ENCODE assay signal across 32 cellular contexts in the genomic region with DNA sequence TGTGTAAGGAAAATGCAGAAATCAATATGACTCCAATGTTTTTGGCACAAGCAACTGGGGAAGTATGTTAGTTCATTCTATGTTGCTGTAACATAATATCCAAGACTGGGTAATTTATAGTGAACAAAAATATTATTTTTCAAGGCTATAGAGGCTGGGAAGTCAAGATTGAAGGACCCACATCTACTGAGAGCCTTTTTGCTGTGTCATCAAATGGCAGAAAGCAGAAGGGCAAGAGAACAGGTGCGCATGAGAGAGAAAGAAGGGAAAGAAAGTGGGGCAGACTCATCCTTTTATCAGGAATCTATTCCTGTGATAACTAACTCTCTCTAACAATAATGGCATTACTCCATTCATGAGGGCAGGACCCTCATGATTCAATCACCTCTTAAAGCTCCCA.
"Had no signal": no experiment of that assay in that cellular context is flagged by ENCODE, and none has a peak within 500 bp of the region (broad histone marks: within the 10 kb centered on the region; RNA-seq: fewer than 3 reads in every experiment).

No MANE protein-coding gene starts in this region.

- ATAC-seq: activated CD4-positive, alpha-beta T cell treated with anti-CD3 and anti-CD28 coated beads for 36 hours; activated CD8-positive, alpha-beta memory T cell treated with anti-CD3 and anti-CD28 coated beads, Interleukin-2, amount 10 ng/mL, durations not matched to agents 7 days and 5 days; activated CD8-positive, alpha-beta T cell treated with anti-CD3 and anti-CD28 coated beads, Interleukin-2, amount 10 ng/mL, durations not matched to agents 7 days and 5 days; activated naive CD8-positive, alpha-beta T cell treated with anti-CD3 and anti-CD28 coated beads, Interleukin-2, amount 50 U/mL, for 24 hours; body of pancreas; effector memory CD8-positive, alpha-beta T cell; foreskin keratinocyte; gastrocnemius medialis; T-helper 17 cell had no signal

- DNase-seq: activated CD4-positive, alpha-beta memory T cell treated with anti-CD3 and anti-CD28 coated beads for 36 hours; activated CD4-positive, alpha-beta T cell treated with anti-CD3 and anti-CD28 coated beads for 36 hours; activated CD4-positive, alpha-beta T cell treated with anti-CD3 and anti-CD28 coated beads, Interleukin-2, amount 10 ng/mL, durations not matched to agents 24 days and 14 days; activated CD4-positive, CD25-positive, alpha-beta regulatory T cell; activated CD4-positive, CD25-positive, alpha-beta regulatory T cell treated with anti-CD3 and anti-CD28 coated beads, Interleukin-2, amount 50 U/mL, for 72 hours; activated CD8-positive, alpha-beta memory T cell treated with anti-CD3 and anti-CD28 coated beads, Interleukin-2, amount 10 ng/mL, durations not matched to agents 7 days and 5 days; activated CD8-positive, alpha-beta memory T cell treated with anti-CD3 and anti-CD28 coated beads, Interleukin-2, amount 50 U/mL, for 4 hours; activated CD8-positive, alpha-beta T cell treated with anti-CD3 and anti-CD28 coated beads, Interleukin-2, amount 10 ng/mL, durations not matched to agents 7 days and 5 days; activated effector memory CD4-positive, alpha-beta T cell treated with anti-CD3 and anti-CD28 coated beads, Interleukin-2, amount 50 U/mL, for 16 hours; activated naive CD4-positive, alpha-beta T cell treated with anti-CD3 and anti-CD28 coated beads for 36 hours; activated naive CD8-positive, alpha-beta T cell treated with anti-CD3 and anti-CD28 coated beads for 36 hours; activated naive CD8-positive, alpha-beta T cell treated with anti-CD3 and anti-CD28 coated beads, Interleukin-2, amount 50 U/mL, for 24 hours; activated T-cell treated with anti-CD3 and anti-CD28 coated beads, Interleukin-2, amount 50 U/mL, for 1 hour; activated T-cell treated with anti-CD3 and anti-CD28 coated beads, Interleukin-2, amount 50 U/mL, for 48 hours; adrenal gland; amygdala; aorta; body of pancreas; caudate nucleus; cortex of kidney; dermis blood vessel endothelial cell; effector CD4-positive, alpha-beta T cell; effector memory CD8-positive, alpha-beta T cell; erythroblast; foreskin keratinocyte; gastrocnemius medialis; glutamatergic neuron; T-helper 1 cell; T-helper 17 cell; T1000 had no signal

- H3K4me1 ChIP-seq: adrenal gland, body of pancreas, esophagus muscularis mucosa, foreskin keratinocyte, gastrocnemius medialis had no signal

- H3K4me3 ChIP-seq: adrenal gland, body of pancreas, esophagus muscularis mucosa, gastrocnemius medialis had no signal

- H3K36me3 ChIP-seq: adrenal gland, esophagus muscularis mucosa, gastrocnemius medialis had no signal

- H3K27me3 ChIP-seq: adrenal gland, body of pancreas, esophagus muscularis mucosa, foreskin keratinocyte, gastrocnemius medialis had no signal

- H3K27ac ChIP-seq: adrenal gland, body of pancreas, esophagus muscularis mucosa, foreskin keratinocyte, gastrocnemius medialis had no signal

- H3K9me3 ChIP-seq: adrenal gland, body of pancreas, esophagus muscularis mucosa, gastrocnemius medialis had no signal

- FAIRE-seq: colon had no signal
